ENCODE assay signal across 13 cellular contexts in genomic region chr5:45793638-45794532, GRCh38.
DNase-seq lines count a peak whose midpoint lies in the region; ATAC-seq, FAIRE-seq and TF ChIP-seq lines count a peak whose summit lies in the region.
"Had no signal": no experiment of that assay in that cellular context is flagged by ENCODE, and none has a peak within 500 bp of the region (broad histone marks: within the 10 kb centered on the region; RNA-seq: fewer than 3 reads in every experiment).

No MANE protein-coding gene starts in this region.

- WGBS in heart left ventricle, 4 donors = 80 to 85% (median 81%) methylated on average over 9 of the region's 9 CpGs

- peaks cover 6% of the 10 kb centered on the region; the same call in 1 of the 2 replicates for H3K9me2 ChIP-seq in GM23338 (ENCODE audit: insufficient read depth)

- H2AFZ ChIP-seq in GM23338 = 0 out of 2 replicates have a peak overlapping the region, but pooled peaks have one; percentile 52

- H3K79me2 ChIP-seq in GM23338 (replicated peaks; ENCODE audit: insufficient read depth) = no peaks in the 10 kb centered on the region

- no peak overlapping the region for H3K4me3 Mint-ChIP-seq in GM23338
- H3K4me3 Mint-ChIP-seq: CD4-positive, alpha-beta T cell had no signal

- TF ChIP-seq CTCF in GM23338 (conservative IDR thresholded peaks at IDR 0.05; ENCODE audit: low read depth in 2 of 2) (no peak), heart left ventricle (IDR thresholded peaks at IDR 0.05) (no peak)

- H3K27me3 ChIP-seq in GM23338 (ENCODE audit: insufficient read depth) = no peaks in the 10 kb centered on the region
- H3K27me3 ChIP-seq in heart left ventricle = no peaks in the 10 kb centered on the region

- H3K27me3 Mint-ChIP-seq in GM23338 (ENCODE audit: insufficient read depth, low read depth, poor library complexity) = no peaks in the 10 kb centered on the region
- H3K27me3 Mint-ChIP-seq: CD4-positive, alpha-beta T cell had no signal

- H3K27ac Mint-ChIP-seq in GM23338 = no peak overlapping the region
- H3K27ac Mint-ChIP-seq: CD4-positive, alpha-beta T cell had no signal

- intact Hi-C loops in heart left ventricle (cut with DNase I) = no loop called here

- peak; percentile 53 for FAIRE-seq in endometrium (lab: Jason Lieb, UNC)
- FAIRE-seq: HepG2 had no signal

- H3K9me3 ChIP-seq in heart left ventricle = peaks cover 0 to 28% (median 0%) of the 10 kb centered on the region in 12 donors

- no peaks in the 10 kb centered on the region; the same call in 2 of the 3 replicates for H3K36me3 Mint-ChIP-seq in GM23338 (ENCODE audit: low read depth)

- no peak overlapping the region for H3K27ac ChIP-seq in GM23338 (ENCODE audit: low read depth)
- no peak overlapping the region for H3K27ac ChIP-seq in heart left ventricle
- H3K27ac ChIP-seq: SK-N-MC had no signal

- ATAC-seq in GM18873 (IDR thresholded peaks at IDR 0.05; ENCODE audit: low FRiP score, unreplicated experiment) (peak; percentile 93), GM23338 (no peak), HG03342 (IDR thresholded peaks at IDR 0.05; ENCODE audit: unreplicated experiment) (peak; percentile 79), heart left ventricle (no peak)
- ATAC-seq: HepG2 had no signal

- no peaks in the 10 kb centered on the region for H3F3A ChIP-seq in GM23338 (replicated peaks; ENCODE audit: low read depth)

- H3K4me3 ChIP-seq in GM23338 = no peak overlapping the region
- no peak overlapping the region for H3K4me3 ChIP-seq in heart left ventricle
- H3K4me3 ChIP-seq: SK-N-MC had no signal

- H3K4me1 ChIP-seq in GM23338 (ENCODE audit: insufficient read depth) = no peaks in the 10 kb centered on the region
- no peaks in the 10 kb centered on the region for H3K4me1 ChIP-seq in heart left ventricle

- no peaks in the 10 kb centered on the region for H3K36me3 ChIP-seq in GM23338 (ENCODE audit: insufficient read depth)
- no peaks in the 10 kb centered on the region for H3K36me3 ChIP-seq in heart left ventricle

- peaks cover 38% of the 10 kb centered on the region for H3K9me3 Mint-ChIP-seq in GM23338

- DNase-seq in GM23338 (ENCODE audit: low spot score) (no peak), NCI-H1417 treated with DMSO at 0.1 percent for 48 hours (lab: John Stamatoyannopoulos, UW) (no peak), heart left ventricle (no peak), NCI-H146 treated with DMSO at 0.1 percent for 48 hours (lab: John Stamatoyannopoulos, UW; ENCODE audit: unreplicated experiment) (no peak), ecto neural progenitor cell (ENCODE audit: low spot score) (no peak)
- DNase-seq: amygdala; CD4-positive, alpha-beta T cell; NCI-H2227 treated with DMSO at 0.1 percent for 48 hours had no signal

- H3K4me1 Mint-ChIP-seq in GM23338 = no peaks in the 10 kb centered on the region

- TF ChIP-seq POLR2A in heart left ventricle (IDR thresholded peaks at IDR 0.05) = no peak

- no peak overlapping the region for H3K4me2 ChIP-seq in GM23338

- no peaks in the 10 kb centered on the region for H4K20me1 ChIP-seq in GM23338 (replicated peaks; ENCODE audit: insufficient read depth)

TF ChIP-seq in GM23338, 12 proteins besides CTCF, POLR2A, EP300 and RAD21:
- TF ChIP-seq POLR2AphosphoS5 (IDR thresholded peaks at IDR 0.05; ENCODE audit: low read depth) (no peak), JUNB (IDR thresholded peaks at IDR 0.05; ENCODE audit: unreplicated experiment) (no peak), EZH2 (IDR thresholded peaks at IDR 0.05; ENCODE audit: low read depth, unreplicated experiment) (no peak), ETS1 (IDR thresholded peaks at IDR 0.05) (no peak), STAT1 (IDR thresholded peaks at IDR 0.05; ENCODE audit: unreplicated experiment) (no peak), CREB1 (CRISPR knock-in tag; IDR thresholded peaks at IDR 0.05; ENCODE audit: low read depth) (no peak), NANOG (IDR thresholded peaks at IDR 0.05; ENCODE audit: borderline replicate concordance) (no peak)

Comparison
In these comparisons a context has a peak if more than half of its experiments do, and no peak if none do; other contexts are left out.
1. ATAC-seq: peak in GM18873 (single experiment) and HG03342 (single experiment); none in GM23338 (single experiment) and heart left ventricle (0 of 4).